27 cellular contexts compared by ENCODE assay signal in the genomic region with DNA sequence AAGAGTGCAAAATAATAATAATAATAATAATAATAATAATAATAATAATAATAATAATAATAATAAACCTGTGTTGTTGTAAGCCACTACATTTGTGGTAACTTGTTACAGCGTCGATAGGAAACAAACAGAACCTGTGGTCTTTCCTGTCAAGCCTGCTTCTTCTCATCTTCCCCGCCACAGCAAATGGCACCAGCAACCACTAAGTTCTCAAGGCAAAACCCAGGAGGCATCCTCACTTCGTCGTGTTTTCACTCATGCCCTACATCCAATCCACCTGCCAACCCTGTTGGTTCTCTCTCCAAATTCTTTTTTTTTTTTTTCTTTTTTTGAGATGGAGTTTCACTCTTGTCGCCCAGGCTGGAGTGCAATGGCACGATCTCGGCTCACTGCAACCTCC. TPM values are rescaled to one million over a fixed set of nuclear protein-coding genes. Genes with fewer than 3 reads are reported as not detected.
DNase-seq lines count a peak whose midpoint lies in the region; ATAC-seq, FAIRE-seq and TF ChIP-seq lines count a peak whose summit lies in the region.
"Had no signal": no experiment of that assay in that cellular context is flagged by ENCODE, and none has a peak within 500 bp of the region (broad histone marks: within the 10 kb centered on the region; RNA-seq: fewer than 3 reads in every experiment).

No MANE protein-coding gene starts in this region.

- no peaks in the 10 kb centered on the region for H3K9me3 ChIP-seq in CD4-positive, alpha-beta T cell (ENCODE audit: control insufficient read depth, low read length)
- no peaks in the 10 kb centered on the region for H3K9me3 ChIP-seq in kidney (ENCODE audit: control insufficient read depth in 1 of 2, low read length in 2 of 2)
- H3K9me3 ChIP-seq in smooth muscle cell (replicated peaks; ENCODE audit: low read depth), result no peaks in the 10 kb centered on the region
- H3K9me3 ChIP-seq: HAP-1, left lung, psoas muscle, sigmoid colon, stomach, tibial artery had no signal

- no peak overlapping the region for H3K4me3 Mint-ChIP-seq in activated CD4-positive, alpha-beta T cell treated with anti-CD3 and anti-CD28 coated beads for 36 hours
- peak overlapping the region; percentile 54 for H3K4me3 Mint-ChIP-seq in CD4-positive, alpha-beta T cell
- H3K4me3 Mint-ChIP-seq in activated CD4-positive, alpha-beta memory T cell treated with anti-CD3 and anti-CD28 coated beads for 36 hours, result no peak overlapping the region

- WGBS in smooth muscle cell (ENCODE audit: low lambda C conversion rate), result 96% methylated on average over 8 of the region's 8 CpGs

- H3K27me3 Mint-ChIP-seq in activated CD4-positive, alpha-beta T cell treated with anti-CD3 and anti-CD28 coated beads for 36 hours, result peaks cover 6% of the 10 kb centered on the region
- no peaks in the 10 kb centered on the region for H3K27me3 Mint-ChIP-seq in CD4-positive, alpha-beta T cell
- peaks cover 2% of the 10 kb centered on the region for H3K27me3 Mint-ChIP-seq in activated CD4-positive, alpha-beta memory T cell treated with anti-CD3 and anti-CD28 coated beads for 36 hours

- H4K20me1 ChIP-seq in smooth muscle cell (ENCODE audit: low read depth), result no peaks in the 10 kb centered on the region

- no peaks in the 10 kb centered on the region for H3K79me2 ChIP-seq in smooth muscle cell (ENCODE audit: low read depth)

- intact Hi-C loops in activated CD4-positive, alpha-beta T cell treated with anti-CD3 and anti-CD28 coated beads for 36 hours (cut with DNase I, micrococcal nuclease), result no loop called here
- intact Hi-C loops in CD4-positive, alpha-beta T cell (cut with DNase I, micrococcal nuclease), result no loop called here
- intact Hi-C loops in activated CD4-positive, alpha-beta memory T cell treated with anti-CD3 and anti-CD28 coated beads for 36 hours (cut with micrococcal nuclease), result no loop called here
- intact Hi-C loops in kidney (cut with DNase I), result no loop called here

- H3K4me2 ChIP-seq in smooth muscle cell, result no peak overlapping the region

- peak; percentile 45 for DNase-seq in activated CD4-positive, alpha-beta T cell treated with anti-CD3 and anti-CD28 coated beads for 36 hours
- no peak for DNase-seq in activated CD4-positive, alpha-beta T cell treated with anti-CD3 and anti-CD28 coated beads for 1 hour
- peak in 1 of 10 experiments; percentile 19 for DNase-seq in CD4-positive, alpha-beta T cell
- peak; percentile 51 for DNase-seq in activated CD4-positive, alpha-beta memory T cell treated with anti-CD3 and anti-CD28 coated beads for 36 hours
- peak; percentile 18 for DNase-seq in kidney
- no peak for DNase-seq in smooth muscle cell (lab: John Stamatoyannopoulos, UW; ENCODE audit: unreplicated experiment)
- DNase-seq: central memory CD4-positive, alpha-beta T cell; dermis blood vessel endothelial cell; GDM1; hypothalamus; mesendoderm; NCI-H2029; NCI-H2227 treated with DMSO at 0.1 percent for 48 hours; NCI-H69; nucleus accumbens; psoas muscle; SHP77 treated with DMSO at 0.1 percent for 48 hours; sigmoid colon; stomach; tibial artery had no signal

- peaks cover 2% of the 10 kb centered on the region for H3K9me3 Mint-ChIP-seq in activated CD4-positive, alpha-beta T cell treated with anti-CD3 and anti-CD28 coated beads for 36 hours (ENCODE audit: low read depth)
- peaks cover 2% of the 10 kb centered on the region for H3K9me3 Mint-ChIP-seq in CD4-positive, alpha-beta T cell
- H3K9me3 Mint-ChIP-seq in activated CD4-positive, alpha-beta memory T cell treated with anti-CD3 and anti-CD28 coated beads for 36 hours, result no peaks in the 10 kb centered on the region

- no peaks in the 10 kb centered on the region for H3K4me1 ChIP-seq in kidney (ENCODE audit: control insufficient read depth in 1 of 2, insufficient read depth in 1 of 2, low read depth in 1 of 2, low read length in 2 of 2)
- no peaks in the 10 kb centered on the region for H3K4me1 ChIP-seq in smooth muscle cell (ENCODE audit: low read depth)
- H3K4me1 ChIP-seq: HAP-1, psoas muscle, sigmoid colon, tibial artery had no signal

- POLR2A ChIA-PET in activated CD4-positive, alpha-beta T cell treated with anti-CD3 and anti-CD28 coated beads for 36 hours (lab: Charles Lee), result no interaction called here
- POLR2A ChIA-PET in CD4-positive, alpha-beta T cell (lab: Charles Lee), result interaction anchor here (1.0 kb wide), 1 partner anchor 27 kb away, joined by 4 read pairs; no protein-coding TSS in a partner anchor
- POLR2A ChIA-PET in activated CD4-positive, alpha-beta memory T cell treated with anti-CD3 and anti-CD28 coated beads for 36 hours (lab: Charles Lee), result no interaction called here

- no peak overlapping the region for H3K27ac Mint-ChIP-seq in activated CD4-positive, alpha-beta T cell treated with anti-CD3 and anti-CD28 coated beads for 36 hours
- H3K27ac Mint-ChIP-seq in CD4-positive, alpha-beta T cell, result peak overlapping the region; percentile 92
- no peak overlapping the region for H3K27ac Mint-ChIP-seq in activated CD4-positive, alpha-beta memory T cell treated with anti-CD3 and anti-CD28 coated beads for 36 hours

- no peaks in the 10 kb centered on the region for H3K27me3 ChIP-seq in CD4-positive, alpha-beta T cell (ENCODE audit: control insufficient read depth, insufficient read depth, low read length)
- H3K27me3 ChIP-seq in smooth muscle cell (ENCODE audit: low read depth), result no peaks in the 10 kb centered on the region
- H3K27me3 ChIP-seq: left lung, sigmoid colon had no signal

- H3K4me3 ChIP-seq in kidney (ENCODE audit: low read length in 2 of 2) (no peak overlapping the region), smooth muscle cell (no peak overlapping the region)
- H3K4me3 ChIP-seq: HAP-1, K562, left lung, psoas muscle, sigmoid colon, stomach, tibial artery had no signal

- no peak for TF ChIP-seq CTCF in CD4-positive, alpha-beta T cell (IDR thresholded peaks at IDR 0.05)
- no peak for TF ChIP-seq CTCF in kidney (IDR thresholded peaks at IDR 0.05; ENCODE audit: borderline replicate concordance, extremely low read depth, insufficient read depth)
- TF ChIP-seq CTCF in smooth muscle cell (IDR thresholded peaks at IDR 0.05; ENCODE audit: borderline replicate concordance, insufficient read depth, poor library complexity, severe bottlenecking), result no peak

- H3K36me3 ChIP-seq in kidney (ENCODE audit: control insufficient read depth in 1 of 2, insufficient read depth in 2 of 2, low read length in 2 of 2) (no peaks in the 10 kb centered on the region), smooth muscle cell (ENCODE audit: low read depth) (no peaks in the 10 kb centered on the region)
- H3K36me3 ChIP-seq: HAP-1, left lung, sigmoid colon, stomach, tibial artery had no signal

- no peak overlapping the region for H3K27ac ChIP-seq in CD4-positive, alpha-beta T cell (ENCODE audit: low read depth, low read length)
- H3K27ac ChIP-seq in kidney (ENCODE audit: low read depth in 2 of 2, low read length in 2 of 2) (no peak overlapping the region), smooth muscle cell (ENCODE audit: low read depth) (no peak overlapping the region)
- H3K27ac ChIP-seq: 22Rv1, left lung, psoas muscle, sigmoid colon, tibial artery had no signal

- CTCF ChIA-PET in activated CD4-positive, alpha-beta T cell treated with anti-CD3 and anti-CD28 coated beads for 36 hours (lab: Charles Lee), result interaction anchor here (0.6 to 1.3 kb wide), 3 partner anchors 28 to 562 kb away, joined by 3 to 6 read pairs (median 3); no protein-coding TSS in a partner anchor
- CTCF ChIA-PET in CD4-positive, alpha-beta T cell (lab: Charles Lee), result interaction anchor here (3.5 kb wide), 1 partner anchor 29 kb away, joined by 23 read pairs; no protein-coding TSS in a partner anchor
- CTCF ChIA-PET in activated CD4-positive, alpha-beta memory T cell treated with anti-CD3 and anti-CD28 coated beads for 36 hours (lab: Charles Lee), result interaction anchor here (0.7 to 1.3 kb wide), 3 partner anchors 29 to 61 kb away, joined by 3 to 6 read pairs (median 3); no protein-coding TSS in a partner anchor

- no peaks in the 10 kb centered on the region for H3K36me3 Mint-ChIP-seq in activated CD4-positive, alpha-beta T cell treated with anti-CD3 and anti-CD28 coated beads for 36 hours (ENCODE audit: low read depth)
- H3K36me3 Mint-ChIP-seq in CD4-positive, alpha-beta T cell (ENCODE audit: low read depth), result no peaks in the 10 kb centered on the region
- H3K36me3 Mint-ChIP-seq in activated CD4-positive, alpha-beta memory T cell treated with anti-CD3 and anti-CD28 coated beads for 36 hours, result no peaks in the 10 kb centered on the region

- no peak for FAIRE-seq in kidney (lab: Jason Lieb, UNC)
- FAIRE-seq: K562 had no signal

- no peaks in the 10 kb centered on the region for H3F3A ChIP-seq in smooth muscle cell (ENCODE audit: low read depth)

- no peak overlapping the region for H2AFZ ChIP-seq in smooth muscle cell (ENCODE audit: low read depth)

- no peak for ATAC-seq in activated CD4-positive, alpha-beta T cell treated with anti-CD3 and anti-CD28 coated beads for 36 hours
- ATAC-seq in CD4-positive, alpha-beta T cell (ENCODE audit: poor library complexity), result no peak
- ATAC-seq in GM18873 (IDR thresholded peaks at IDR 0.05; ENCODE audit: low FRiP score, unreplicated experiment) (no peak), HG02678 (IDR thresholded peaks at IDR 0.05; ENCODE audit: unreplicated experiment) (no peak)
- ATAC-seq: K562, left lung, Panc1, psoas muscle had no signal

- H3K4me1 Mint-ChIP-seq in activated CD4-positive, alpha-beta T cell treated with anti-CD3 and anti-CD28 coated beads for 36 hours, result peaks cover 65% of the 10 kb centered on the region
- H3K4me1 Mint-ChIP-seq in CD4-positive, alpha-beta T cell (ENCODE audit: low read depth), result peaks cover 67% of the 10 kb centered on the region
- H3K4me1 Mint-ChIP-seq in activated CD4-positive, alpha-beta memory T cell treated with anti-CD3 and anti-CD28 coated beads for 36 hours (ENCODE audit: low read depth), result peaks cover 45% of the 10 kb centered on the region

- no peak overlapping the region for H3K9ac ChIP-seq in kidney (ENCODE audit: low read length in 2 of 2)
- no peak overlapping the region for H3K9ac ChIP-seq in smooth muscle cell (ENCODE audit: low read depth)

RNA-seq across cellular contexts. Expression of a gene that starts 34.2 kb away (rescaled TPM):
- total RNA-seq in activated CD4-positive, alpha-beta T cell treated with anti-CD3 and anti-CD28 coated beads for 36 hours, result 10 to 100 TPM; 20.9 to 41.1 TPM
- total RNA-seq in CD4-positive, alpha-beta T cell, result 10 to 100 TPM; 15.8 to 18.3 TPM
- 10 to 100 TPM; 32.8 to 34.4 TPM for total RNA-seq in activated CD4-positive, alpha-beta memory T cell treated with anti-CD3 and anti-CD28 coated beads for 36 hours
- 16.5 TPM for total RNA-seq in kidney
- 46.3 TPM for polyA plus RNA-seq in kidney (ENCODE audit: insufficient read depth, low read depth, low replicate concordance)
- total RNA-seq in smooth muscle cell, result 43.8 and 51.2 TPM in 2 replicates
- 61.4 and 66.7 TPM in 2 replicates for polyA plus RNA-seq in smooth muscle cell

RNA-seq across cellular contexts. Expression of a gene that starts 43.1 kb away (rescaled TPM):
- total RNA-seq in activated CD4-positive, alpha-beta T cell treated with anti-CD3 and anti-CD28 coated beads for 36 hours, result 10 to 100 TPM; 21.0 to 25.2 TPM
- total RNA-seq in CD4-positive, alpha-beta T cell, result under 1 TPM; 0.22 to 0.25 TPM
- 10 to 100 TPM; 22.0 to 22.7 TPM for total RNA-seq in activated CD4-positive, alpha-beta memory T cell treated with anti-CD3 and anti-CD28 coated beads for 36 hours
- total RNA-seq in kidney (0.38 TPM), smooth muscle cell (2.6 and 2.7 TPM in 2 replicates)
- polyA plus RNA-seq in kidney (ENCODE audit: insufficient read depth, low read depth, low replicate concordance) (not detected), smooth muscle cell (1.2 and 2.0 TPM in 2 replicates)

Comparison
In these comparisons a context has a peak if more than half of its experiments do, and no peak if none do; other contexts are left out.
1. DNase-seq: peak in activated CD4-positive, alpha-beta T cell treated with anti-CD3 and anti-CD28 coated beads for 36 hours (single experiment), activated CD4-positive, alpha-beta memory T cell treated with anti-CD3 and anti-CD28 coated beads for 36 hours (single experiment) and kidney (single experiment); none in activated CD4-positive, alpha-beta T cell treated with anti-CD3 and anti-CD28 coated beads for 1 hour (single experiment) and smooth muscle cell (single experiment).